In the genomic region with DNA sequence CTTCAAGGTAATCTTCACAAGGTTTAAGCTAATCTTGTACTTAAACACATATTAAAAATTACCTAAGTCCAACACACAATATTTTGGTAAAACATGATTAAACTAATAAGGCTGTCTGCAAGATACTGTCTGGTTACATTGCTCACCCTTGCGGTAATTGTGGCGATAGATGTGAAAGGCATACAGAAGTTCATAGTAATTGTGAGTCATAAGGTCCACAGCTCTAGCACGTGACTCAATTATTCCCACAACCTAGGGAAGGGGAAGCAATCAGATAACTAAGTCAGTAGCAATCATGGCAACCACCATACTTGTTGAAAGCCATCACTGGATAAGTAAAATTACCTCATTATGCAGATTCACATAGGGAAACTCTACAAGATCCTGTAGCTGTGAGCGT, we compare ENCODE assay signal across 10 cellular contexts. TPM values are rescaled to one million over a fixed set of nuclear protein-coding genes. Genes with fewer than 3 reads are reported as not detected.
DNase-seq lines count a peak whose midpoint lies in the region; ATAC-seq and TF ChIP-seq lines count a peak whose summit lies in the region.
"Had no signal": no experiment of that assay in that cellular context is flagged by ENCODE, and none has a peak within 500 bp of the region (broad histone marks: within the 10 kb centered on the region; RNA-seq: fewer than 3 reads in every experiment).

No MANE protein-coding gene starts in this region.

- H3K27me3 Mint-ChIP-seq in activated naive CD4-positive, alpha-beta T cell treated with anti-CD3 and anti-CD28 coated beads, Interleukin-2, amount 10 ng/mL, durations not matched to agents 7 days and 5 days, result no peaks in the 10 kb centered on the region

- H3K27ac Mint-ChIP-seq in activated naive CD4-positive, alpha-beta T cell treated with anti-CD3 and anti-CD28 coated beads, Interleukin-2, amount 10 ng/mL, durations not matched to agents 7 days and 5 days, result no peak overlapping the region

- no peak overlapping the region for H3K9ac ChIP-seq in smooth muscle cell (ENCODE audit: low read depth)

- H3K36me3 ChIP-seq in smooth muscle cell (ENCODE audit: low read depth), result peaks cover 14% of the 10 kb centered on the region

- no peaks in the 10 kb centered on the region for H4K20me1 ChIP-seq in smooth muscle cell (ENCODE audit: low read depth)

- no peaks in the 10 kb centered on the region for H3K79me2 ChIP-seq in smooth muscle cell (ENCODE audit: low read depth)

- no peak overlapping the region for H3K4me2 ChIP-seq in smooth muscle cell

- 89% methylated on average over 4 of the region's 4 CpGs for WGBS in smooth muscle cell (ENCODE audit: low lambda C conversion rate)

- DNase-seq in AG08395 (ENCODE audit: low spot score) (peak; percentile 20), MV-4-11 (lab: John Stamatoyannopoulos, UW) (peak; percentile 94), non-pigmented ciliary epithelial cell (ENCODE audit: low read depth) (peak; percentile 67), smooth muscle cell (lab: John Stamatoyannopoulos, UW; ENCODE audit: unreplicated experiment) (no peak), DMS79 (lab: John Stamatoyannopoulos, UW) (no peak), SW 1271 (lab: John Stamatoyannopoulos, UW) (no peak)
- DNase-seq in activated naive CD4-positive, alpha-beta T cell treated with anti-CD3 and anti-CD28 coated beads, Interleukin-2, amount 10 ng/mL, durations not matched to agents 7 days and 5 days, result peak; percentile 32
- DNase-seq: DND-41, posterior cingulate gyrus had no signal

- CTCF ChIA-PET in activated naive CD4-positive, alpha-beta T cell treated with anti-CD3 and anti-CD28 coated beads, Interleukin-2, amount 10 ng/mL, durations not matched to agents 7 days and 5 days (lab: Charles Lee), result no interaction called here

- no peak for ATAC-seq in HG03442 (IDR thresholded peaks at IDR 0.05; ENCODE audit: unreplicated experiment)

- no peak overlapping the region for H3K27ac ChIP-seq in smooth muscle cell (ENCODE audit: low read depth)

- H3F3A ChIP-seq in smooth muscle cell (ENCODE audit: low read depth), result no peaks in the 10 kb centered on the region

- no peak overlapping the region for H3K4me3 Mint-ChIP-seq in activated naive CD4-positive, alpha-beta T cell treated with anti-CD3 and anti-CD28 coated beads, Interleukin-2, amount 10 ng/mL, durations not matched to agents 7 days and 5 days

- H2AFZ ChIP-seq in smooth muscle cell (ENCODE audit: low read depth), result no peak overlapping the region

- H3K4me3 ChIP-seq in smooth muscle cell, result no peak overlapping the region

- no peaks in the 10 kb centered on the region for H3K9me3 Mint-ChIP-seq in activated naive CD4-positive, alpha-beta T cell treated with anti-CD3 and anti-CD28 coated beads, Interleukin-2, amount 10 ng/mL, durations not matched to agents 7 days and 5 days

- peaks cover 9% of the 10 kb centered on the region for H3K4me1 Mint-ChIP-seq in activated naive CD4-positive, alpha-beta T cell treated with anti-CD3 and anti-CD28 coated beads, Interleukin-2, amount 10 ng/mL, durations not matched to agents 7 days and 5 days

- H3K27me3 ChIP-seq in smooth muscle cell (ENCODE audit: low read depth), result no peaks in the 10 kb centered on the region

- TF ChIP-seq CTCF in smooth muscle cell (IDR thresholded peaks at IDR 0.05; ENCODE audit: borderline replicate concordance, insufficient read depth, poor library complexity, severe bottlenecking), result no peak

- H3K9me3 ChIP-seq in smooth muscle cell (replicated peaks; ENCODE audit: low read depth), result no peaks in the 10 kb centered on the region

- peaks cover 44% of the 10 kb centered on the region for H3K36me3 Mint-ChIP-seq in activated naive CD4-positive, alpha-beta T cell treated with anti-CD3 and anti-CD28 coated beads, Interleukin-2, amount 10 ng/mL, durations not matched to agents 7 days and 5 days

- H3K4me1 ChIP-seq in smooth muscle cell (ENCODE audit: low read depth), result no peaks in the 10 kb centered on the region

RNA-seq across cellular contexts. Expression of a gene that starts 30.5 kb away (rescaled TPM):
- 62.4 and 64.1 TPM in 2 replicates for total RNA-seq in smooth muscle cell
- polyA plus RNA-seq in smooth muscle cell, result 31.6 and 38.5 TPM in 2 replicates

RNA-seq across cellular contexts. Expression of a gene that starts 50.5 kb away (rescaled TPM):
- 26.0 and 26.3 TPM in 2 replicates for total RNA-seq in smooth muscle cell
- polyA plus RNA-seq in smooth muscle cell, result 13.9 and 21.1 TPM in 2 replicates

Comparison
In these comparisons a context has a peak if more than half of its experiments do, and no peak if none do; other contexts are left out.
1. DNase-seq: peak in AG08395 (single experiment), MV-4-11 (single experiment), activated naive CD4-positive, alpha-beta T cell treated with anti-CD3 and anti-CD28 coated beads, Interleukin-2, amount 10 ng/mL, durations not matched to agents 7 days and 5 days (single experiment) and non-pigmented ciliary epithelial cell (single experiment); none in smooth muscle cell (single experiment), DMS79 (single experiment) and SW 1271 (0 of 2).